ENCODE assay signal across 1 cellular context in the genomic region with DNA sequence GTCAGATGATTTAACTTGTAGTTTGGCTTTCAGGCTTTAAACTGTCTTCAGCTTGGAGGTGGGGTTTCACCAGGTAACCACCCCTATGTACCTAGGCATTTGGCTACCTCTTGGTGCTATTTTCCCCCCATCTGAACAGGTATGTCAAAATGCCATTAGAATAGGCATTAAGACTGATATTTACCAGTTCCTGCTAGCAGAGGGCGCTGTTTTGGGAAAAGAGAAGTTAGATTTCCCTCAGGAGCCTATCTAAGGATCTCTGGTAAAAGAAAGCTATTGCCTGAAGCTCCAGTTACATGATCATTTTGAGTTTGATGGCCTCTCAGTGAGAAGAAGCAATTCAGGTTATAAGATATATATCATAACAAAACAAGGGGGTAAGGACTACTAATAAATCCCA.
TF ChIP-seq lines count a peak whose summit lies in the region.

No MANE protein-coding gene starts in this region.

TF ChIP-seq in GM23338, 12 proteins besides CTCF, POLR2A, EP300 and RAD21 (continued from another document):
- TF ChIP-seq EZH2phosphoT487 (IDR thresholded peaks at IDR 0.05; ENCODE audit: unreplicated experiment) (no peak), ZNF331 (CRISPR knock-in tag; IDR thresholded peaks at IDR 0.05; ENCODE audit: low read depth) (no peak)
TF ChIP-seq in GM23338: peak in this region for 0.
